In genomic region chr2:39676342-39676741, GRCh38 we compare ENCODE assay signal across 38 cellular contexts. TPM values are rescaled to one million over a fixed set of nuclear protein-coding genes. Genes with fewer than 3 reads are reported as not detected.
"Had no signal": no experiment of that assay in that cellular context is flagged by ENCODE, and none has a peak within 500 bp of the region (broad histone marks: within the 10 kb centered on the region; RNA-seq: fewer than 3 reads in every experiment).

No MANE protein-coding gene starts in this region.

- H3K36me3 Mint-ChIP-seq: activated CD4-positive, alpha-beta memory T cell treated with anti-CD3 and anti-CD28 coated beads for 36 hours; activated naive CD8-positive, alpha-beta T cell treated with anti-CD3 and anti-CD28 coated beads for 36 hours had no signal

- ATAC-seq: activated CD8-positive, alpha-beta T cell treated with anti-CD3 and anti-CD28 coated beads for 36 hours; activated naive CD4-positive, alpha-beta T cell treated with anti-CD3 and anti-CD28 coated beads, Interleukin-2, amount 50 U/mL, for 72 hours; activated T-cell treated with anti-CD3 and anti-CD28 coated beads, Interleukin-2, amount 50 U/mL, for 4 hours; activated T-cell treated with anti-CD3 and anti-CD28 coated beads, Interleukin-2, amount 50 U/mL, for 72 hours; activated T-helper 17 cell treated with anti-CD3 and anti-CD28 coated beads, Interleukin-2, amount 50 U/mL, for 72 hours; body of pancreas had no signal

- H3K9me3 ChIP-seq: adrenal gland, body of pancreas had no signal

- H3K4me3 Mint-ChIP-seq: activated B cell treated with CpG ODN at 0.5 μM for 24 hours; activated CD4-positive, alpha-beta memory T cell treated with anti-CD3 and anti-CD28 coated beads for 36 hours; activated CD4-positive, alpha-beta T cell treated with anti-CD3 and anti-CD28 coated beads, Interleukin-2, amount 10 ng/mL, durations not matched to agents 24 days and 14 days; activated CD8-positive, alpha-beta T cell treated with anti-CD3 and anti-CD28 coated beads for 36 hours; activated naive CD4-positive, alpha-beta T cell treated with anti-CD3 and anti-CD28 coated beads for 36 hours; activated naive CD8-positive, alpha-beta T cell treated with anti-CD3 and anti-CD28 coated beads for 36 hours; activated T-cell treated with anti-CD3 and anti-CD28 coated beads, Interleukin-2, amount 50 U/mL, for 4 hours; activated T-cell treated with anti-CD3 and anti-CD28 coated beads, Interleukin-2, amount 50 U/mL, for 72 hours; activated T-helper 1 cell treated with anti-CD3 and anti-CD28 coated beads, Interleukin-12 subunit alpha, Interleukin-12 subunit beta, Interleukin-2, Interleukin-4 antibody, amounts not matched to agents 30 ng/mL and 10 ng/mL and 1 ng/mL, durations not matched to agents 14 hours and 24 hours and 36 hours; activated T-helper 17 cell treated with anti-CD3 and anti-CD28 coated beads, Interleukin-2, amount 50 U/mL, for 72 hours; T-helper 1 cell treated with Interleukin-12 subunit alpha and Interleukin-12 subunit beta and Interleukin-4 antibody, amounts not matched to agents 30 μg/mL and 1 μg/mL, for 36 hours; T-helper 2 cell treated with Interferon-gamma antibody and Interleukin-4, amounts not matched to agents 5 μg/mL and 100 μg/mL, for 36 hours had no signal

- H3K4me3 ChIP-seq: adrenal gland, body of pancreas, breast epithelium had no signal

- H3K27me3 ChIP-seq: adrenal gland, body of pancreas, brain microvascular endothelial cell, breast epithelium had no signal

- H3K27ac ChIP-seq: adrenal gland, body of pancreas, brain microvascular endothelial cell, breast epithelium, VCaP had no signal

- H3K36me3 ChIP-seq: adrenal gland, brain microvascular endothelial cell, breast epithelium had no signal

- H3K9me3 Mint-ChIP-seq: activated CD4-positive, alpha-beta memory T cell treated with anti-CD3 and anti-CD28 coated beads for 36 hours; activated CD4-positive, alpha-beta T cell treated with anti-CD3 and anti-CD28 coated beads, Interleukin-2, amount 10 ng/mL, durations not matched to agents 24 days and 14 days; activated CD8-positive, alpha-beta T cell treated with anti-CD3 and anti-CD28 coated beads for 36 hours; activated naive CD4-positive, alpha-beta T cell treated with anti-CD3 and anti-CD28 coated beads for 36 hours; activated T-cell treated with anti-CD3 and anti-CD28 coated beads, Interleukin-2, amount 50 U/mL, for 72 hours; activated T-helper 1 cell treated with anti-CD3 and anti-CD28 coated beads, Interleukin-12 subunit alpha, Interleukin-12 subunit beta, Interleukin-2, Interleukin-4 antibody, amounts not matched to agents 30 ng/mL and 10 ng/mL and 1 ng/mL, durations not matched to agents 14 hours and 24 hours and 36 hours; T-helper 1 cell treated with Interleukin-12 subunit alpha and Interleukin-12 subunit beta and Interleukin-4 antibody, amounts not matched to agents 30 μg/mL and 1 μg/mL, for 36 hours; T-helper 2 cell treated with Interferon-gamma antibody and Interleukin-4, amounts not matched to agents 5 μg/mL and 100 μg/mL, for 36 hours had no signal

- H3K27ac Mint-ChIP-seq: activated B cell treated with CpG ODN at 0.5 μM for 24 hours; activated CD4-positive, alpha-beta memory T cell treated with anti-CD3 and anti-CD28 coated beads for 36 hours; activated CD4-positive, alpha-beta T cell treated with anti-CD3 and anti-CD28 coated beads, Interleukin-2, amount 10 ng/mL, durations not matched to agents 24 days and 14 days; activated CD8-positive, alpha-beta T cell treated with anti-CD3 and anti-CD28 coated beads for 36 hours; activated naive CD4-positive, alpha-beta T cell treated with anti-CD3 and anti-CD28 coated beads for 36 hours; activated naive CD4-positive, alpha-beta T cell treated with anti-CD3 and anti-CD28 coated beads, Interleukin-2, amount 50 U/mL, for 72 hours; activated naive CD8-positive, alpha-beta T cell treated with anti-CD3 and anti-CD28 coated beads for 36 hours; activated T-cell treated with anti-CD3 and anti-CD28 coated beads, Interleukin-2, amount 50 U/mL, for 72 hours; activated T-helper 1 cell treated with anti-CD3 and anti-CD28 coated beads, Interleukin-12 subunit alpha, Interleukin-12 subunit beta, Interleukin-2, Interleukin-4 antibody, amounts not matched to agents 30 ng/mL and 10 ng/mL and 1 ng/mL, durations not matched to agents 14 hours and 24 hours and 36 hours; activated T-helper 17 cell treated with anti-CD3 and anti-CD28 coated beads, Interleukin-2, amount 50 U/mL, for 72 hours; T-helper 1 cell treated with Interleukin-12 subunit alpha and Interleukin-12 subunit beta and Interleukin-4 antibody, amounts not matched to agents 30 μg/mL and 1 μg/mL, for 36 hours; T-helper 2 cell treated with Interferon-gamma antibody and Interleukin-4, amounts not matched to agents 5 μg/mL and 100 μg/mL, for 36 hours had no signal

- FAIRE-seq: astrocyte, TTC549 had no signal

- DNase-seq: activated B cell treated with CpG ODN at 0.5 μM for 24 hours; activated CD4-positive, alpha-beta memory T cell treated with anti-CD3 and anti-CD28 coated beads for 36 hours; activated CD4-positive, alpha-beta T cell treated with anti-CD3 and anti-CD28 coated beads for 4 hours; activated CD4-positive, alpha-beta T cell treated with anti-CD3 and anti-CD28 coated beads, Interleukin-2, amount 10 ng/mL, durations not matched to agents 24 days and 14 days; activated CD4-positive, alpha-beta T cell treated with anti-CD3 and anti-CD28 coated beads, Interleukin-2, amount 50 U/mL, for 1 hour; activated CD4-positive, alpha-beta T cell treated with anti-CD3 and anti-CD28 coated beads, Interleukin-2, amount 50 U/mL, for 4 hours; activated CD4-positive, CD25-positive, alpha-beta regulatory T cell treated with anti-CD3 and anti-CD28 coated beads, Interleukin-2, amount 50 U/mL, for 72 hours; activated CD8-positive, alpha-beta memory T cell treated with anti-CD3 and anti-CD28 coated beads, Interleukin-2, amount 50 U/mL, for 4 hours; activated CD8-positive, alpha-beta T cell treated with anti-CD3 and anti-CD28 coated beads for 36 hours; activated effector memory CD4-positive, alpha-beta T cell treated with anti-CD3 and anti-CD28 coated beads, Interleukin-2, amount 50 U/mL, for 16 hours; activated gamma-delta T cell treated with Interleukin-2 at 50 U/mL for 16 hours; activated naive CD4-positive, alpha-beta T cell; activated naive CD4-positive, alpha-beta T cell treated with anti-CD3 and anti-CD28 coated beads for 36 hours; activated naive CD4-positive, alpha-beta T cell treated with anti-CD3 and anti-CD28 coated beads, Interleukin-2, amount 50 U/mL, for 16 hours; activated naive CD8-positive, alpha-beta T cell treated with anti-CD3 and anti-CD28 coated beads for 36 hours; activated T-cell treated with anti-CD3 and anti-CD28 coated beads for 4 hours; activated T-cell treated with anti-CD3 and anti-CD28 coated beads, Interleukin-2, amount 50 U/mL, for 1 hour; activated T-cell treated with anti-CD3 and anti-CD28 coated beads, Interleukin-2, amount 50 U/mL, for 4 hours; activated T-cell treated with anti-CD3 and anti-CD28 coated beads, Interleukin-2, amount 50 U/mL, for 72 hours; adrenal gland; amniotic stem cell; aorta; body of pancreas; brain microvascular endothelial cell; central memory CD4-positive, alpha-beta T cell; T-helper 1 cell; T-helper 2 cell; T-helper 9 cell had no signal

- H3K4me1 Mint-ChIP-seq: activated B cell treated with CpG ODN at 0.5 μM for 24 hours; activated CD4-positive, alpha-beta T cell treated with anti-CD3 and anti-CD28 coated beads, Interleukin-2, amount 10 ng/mL, durations not matched to agents 24 days and 14 days; activated naive CD8-positive, alpha-beta T cell treated with anti-CD3 and anti-CD28 coated beads for 36 hours; activated T-helper 17 cell treated with anti-CD3 and anti-CD28 coated beads, Interleukin-2, amount 50 U/mL, for 72 hours had no signal

- H3K4me1 ChIP-seq: adrenal gland, body of pancreas, breast epithelium had no signal

RNA-seq across cellular contexts. Expression of gene TMEM178A, which starts 10.6 kb away (rescaled TPM):
- total RNA-seq: activated B cell treated with CpG ODN at 0.5 μM for 24 hours; activated CD4-positive, alpha-beta T cell treated with anti-CD3 and anti-CD28 coated beads, Interleukin-2, amount 10 ng/mL, durations not matched to agents 24 days and 14 days; activated CD8-positive, alpha-beta memory T cell treated with anti-CD3 and anti-CD28 coated beads for 36 hours; activated T-cell treated with anti-CD3 and anti-CD28 coated beads, Interleukin-2, amount 50 U/mL, for 4 hours; activated T-helper 1 cell treated with anti-CD3 and anti-CD28 coated beads, Interleukin-12 subunit alpha, Interleukin-12 subunit beta, Interleukin-2, Interleukin-4 antibody, amounts not matched to agents 30 ng/mL and 10 ng/mL and 1 ng/mL, durations not matched to agents 14 hours and 24 hours and 36 hours had no signal
